In the genomic region with DNA sequence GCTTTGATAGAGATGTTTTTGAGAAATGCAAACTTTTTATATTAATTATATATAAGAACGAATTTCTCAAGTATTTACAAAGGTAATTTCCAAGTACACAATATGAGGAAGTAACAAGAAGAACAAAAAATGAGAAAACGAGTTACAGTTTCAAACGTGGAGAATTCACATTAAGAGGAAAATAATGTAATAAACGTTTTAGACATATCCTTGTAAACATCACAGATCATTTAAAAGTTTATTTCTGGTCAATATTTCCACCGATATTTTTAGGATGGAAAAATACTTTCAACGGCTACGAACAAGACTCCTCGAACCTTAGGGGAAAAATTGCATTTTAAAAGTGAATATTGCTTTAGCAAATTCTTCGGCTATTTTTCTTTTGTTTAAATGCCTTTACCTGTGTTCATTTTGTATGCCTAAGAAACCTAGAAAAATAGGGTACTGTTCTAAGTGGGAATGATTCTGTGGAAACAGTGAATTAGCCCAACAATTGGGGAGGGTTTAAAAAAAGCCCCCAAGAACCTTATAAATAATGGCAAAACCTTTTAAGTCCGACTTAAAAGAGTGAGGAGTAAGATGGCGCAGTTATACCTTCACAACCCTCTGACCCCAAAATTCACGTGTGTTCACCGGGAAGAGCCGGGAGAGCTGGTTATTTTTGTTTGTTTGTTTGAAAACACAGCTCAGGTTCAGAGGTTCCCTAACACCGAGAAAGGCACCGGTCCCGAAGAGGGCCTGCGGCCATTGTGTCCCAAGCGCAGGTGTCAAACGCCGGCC, we compare ENCODE assay signal across 1 cellular context.
TF ChIP-seq lines count a peak whose summit lies in the region.

No MANE protein-coding gene starts in this region.

TF ChIP-seq in K562, 482 proteins besides CTCF, POLR2A, EP300 and RAD21 (continued from another document):
- TF ChIP-seq, protein P1, sequence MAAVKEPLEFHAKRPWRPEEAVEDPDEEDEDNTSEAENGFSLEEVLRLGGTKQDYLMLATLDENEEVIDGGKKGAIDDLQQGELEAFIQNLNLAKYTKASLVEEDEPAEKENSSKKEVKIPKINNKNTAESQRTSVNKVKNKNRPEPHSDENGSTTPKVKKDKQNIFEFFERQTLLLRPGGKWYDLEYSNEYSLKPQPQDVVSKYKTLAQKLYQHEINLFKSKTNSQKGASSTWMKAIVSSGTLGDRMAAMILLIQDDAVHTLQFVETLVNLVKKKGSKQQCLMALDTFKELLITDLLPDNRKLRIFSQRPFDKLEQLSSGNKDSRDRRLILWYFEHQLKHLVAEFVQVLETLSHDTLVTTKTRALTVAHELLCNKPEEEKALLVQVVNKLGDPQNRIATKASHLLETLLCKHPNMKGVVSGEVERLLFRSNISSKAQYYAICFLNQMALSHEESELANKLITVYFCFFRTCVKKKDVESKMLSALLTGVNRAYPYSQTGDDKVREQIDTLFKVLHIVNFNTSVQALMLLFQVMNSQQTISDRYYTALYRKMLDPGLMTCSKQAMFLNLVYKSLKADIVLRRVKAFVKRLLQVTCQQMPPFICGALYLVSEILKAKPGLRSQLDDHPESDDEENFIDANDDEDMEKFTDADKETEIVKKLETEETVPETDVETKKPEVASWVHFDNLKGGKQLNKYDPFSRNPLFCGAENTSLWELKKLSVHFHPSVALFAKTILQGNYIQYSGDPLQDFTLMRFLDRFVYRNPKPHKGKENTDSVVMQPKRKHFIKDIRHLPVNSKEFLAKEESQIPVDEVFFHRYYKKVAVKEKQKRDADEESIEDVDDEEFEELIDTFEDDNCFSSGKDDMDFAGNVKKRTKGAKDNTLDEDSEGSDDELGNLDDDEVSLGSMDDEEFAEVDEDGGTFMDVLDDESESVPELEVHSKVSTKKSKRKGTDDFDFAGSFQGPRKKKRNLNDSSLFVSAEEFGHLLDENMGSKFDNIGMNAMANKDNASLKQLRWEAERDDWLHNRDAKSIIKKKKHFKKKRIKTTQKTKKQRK (IDR thresholded peaks at IDR 0.05; ENCODE audit: borderline replicate concordance, low read depth, low read length) = no peak
- TF ChIP-seq ZFP36 (IDR thresholded peaks at IDR 0.05; ENCODE audit: low read depth, low read length, partially characterized antibody) (peak; percentile 28), RFX5 (IDR thresholded peaks at IDR 0.05; ENCODE audit: low read depth, low read length) (no peak), PURB (CRISPR knock-in tag; IDR thresholded peaks at IDR 0.05; ENCODE audit: low read depth) (no peak), RNF2 (IDR thresholded peaks at IDR 0.05) (0 out of 2 replicates have a peak, but pooled peaks have one; percentile 14), ZNF121 (CRISPR knock-in tag; conservative IDR thresholded peaks at IDR 0.05) (no peak), CBX8 (IDR thresholded peaks at IDR 0.05; ENCODE audit: borderline replicate concordance, extremely low read depth, low read depth, low read length, poor library complexity, severe bottlenecking) (peak; percentile 97), PCBP1 (IDR thresholded peaks at IDR 0.05; ENCODE audit: low read depth, low read length, poor library complexity, severe bottlenecking) (no peak), BMI1 (IDR thresholded peaks at IDR 0.05; ENCODE audit: low read length) (peak; percentile 65), SMARCE1 (IDR thresholded peaks at IDR 0.05) (no peak), CBX2 (IDR thresholded peaks at IDR 0.05; ENCODE audit: insufficient read depth, low read length, poor library complexity, severe bottlenecking) (peak; percentile 94), KDM5B (IDR thresholded peaks at IDR 0.05; ENCODE audit: insufficient replicate concordance, low read depth, low read length) (no peak), ZNF311 (CRISPR knock-in tag; IDR thresholded peaks at IDR 0.05) (no peak), ATF1 (CRISPR knock-in tag; IDR thresholded peaks at IDR 0.05) (no peak), ATF1 (tag; IDR thresholded peaks at IDR 0.05) (no peak)
- TF ChIP-seq, protein P2, sequence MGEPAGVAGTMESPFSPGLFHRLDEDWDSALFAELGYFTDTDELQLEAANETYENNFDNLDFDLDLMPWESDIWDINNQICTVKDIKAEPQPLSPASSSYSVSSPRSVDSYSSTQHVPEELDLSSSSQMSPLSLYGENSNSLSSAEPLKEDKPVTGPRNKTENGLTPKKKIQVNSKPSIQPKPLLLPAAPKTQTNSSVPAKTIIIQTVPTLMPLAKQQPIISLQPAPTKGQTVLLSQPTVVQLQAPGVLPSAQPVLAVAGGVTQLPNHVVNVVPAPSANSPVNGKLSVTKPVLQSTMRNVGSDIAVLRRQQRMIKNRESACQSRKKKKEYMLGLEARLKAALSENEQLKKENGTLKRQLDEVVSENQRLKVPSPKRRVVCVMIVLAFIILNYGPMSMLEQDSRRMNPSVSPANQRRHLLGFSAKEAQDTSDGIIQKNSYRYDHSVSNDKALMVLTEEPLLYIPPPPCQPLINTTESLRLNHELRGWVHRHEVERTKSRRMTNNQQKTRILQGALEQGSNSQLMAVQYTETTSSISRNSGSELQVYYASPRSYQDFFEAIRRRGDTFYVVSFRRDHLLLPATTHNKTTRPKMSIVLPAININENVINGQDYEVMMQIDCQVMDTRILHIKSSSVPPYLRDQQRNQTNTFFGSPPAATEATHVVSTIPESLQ (CRISPR knock-in tag; IDR thresholded peaks at IDR 0.05) = no peak
